In genomic region chr5:2133080-2133479, GRCh38 we compare ENCODE assay signal across 30 cellular contexts.
"Had no signal": no experiment of that assay in that cellular context is flagged by ENCODE, and none has a peak within 500 bp of the region (broad histone marks: within the 10 kb centered on the region; RNA-seq: fewer than 3 reads in every experiment).

No MANE protein-coding gene starts in this region.

- H3K27me3 Mint-ChIP-seq: activated B cell treated with CpG ODN at 0.5 μM for 24 hours; stimulated activated naive B cell treated with anti-CD40 and anti-IgM and Interleukin-4, amounts not matched to agents 10 μg/mL and 1 μg/mL and 100 μg/mL, for 72 hours had no signal

- H3K9ac ChIP-seq: parathyroid adenoma had no signal

- H3K27ac ChIP-seq: brain microvascular endothelial cell, dorsolateral prefrontal cortex, gastrocnemius medialis, left lung, lower lobe of right lung, parathyroid adenoma, psoas muscle, suprapubic skin, tibial nerve had no signal

- H3K4me1 ChIP-seq: gastrocnemius medialis, left lung, lower lobe of right lung, parathyroid adenoma, psoas muscle, suprapubic skin, tibial nerve had no signal

- H3K4me3 ChIP-seq: dorsolateral prefrontal cortex, gastrocnemius medialis, left lung, lower lobe of right lung, psoas muscle, suprapubic skin, tibial nerve had no signal

- FAIRE-seq: astrocyte, endothelial cell of umbilical vein, islet of Langerhans had no signal

- H3K4me3 Mint-ChIP-seq: activated B cell treated with CpG ODN at 0.5 μM for 24 hours; activated CD8-positive, alpha-beta T cell treated with anti-CD3 and anti-CD28 coated beads for 36 hours; activated T-cell treated with anti-CD3 and anti-CD28 coated beads, Interleukin-2, amount 50 U/mL, for 4 hours; activated T-helper 17 cell treated with anti-CD3 and anti-CD28 coated beads, Interleukin-2, amount 50 U/mL, for 72 hours; nephron; stimulated activated naive B cell treated with anti-CD40 and anti-IgM and Interleukin-4, amounts not matched to agents 10 μg/mL and 1 μg/mL and 100 μg/mL, for 72 hours; T-helper 2 cell treated with Interferon-gamma antibody and Interleukin-4, amounts not matched to agents 5 μg/mL and 100 μg/mL, for 36 hours had no signal

- H3K27me3 ChIP-seq: brain microvascular endothelial cell, suprapubic skin, tibial nerve had no signal

- H3K27ac Mint-ChIP-seq: activated B cell treated with CpG ODN at 0.5 μM for 24 hours; activated CD8-positive, alpha-beta T cell treated with anti-CD3 and anti-CD28 coated beads for 36 hours; activated T-helper 17 cell treated with anti-CD3 and anti-CD28 coated beads, Interleukin-2, amount 50 U/mL, for 72 hours; nephron; stimulated activated naive B cell treated with anti-CD40 and anti-IgM and Interleukin-4, amounts not matched to agents 10 μg/mL and 1 μg/mL and 100 μg/mL, for 72 hours; T-helper 2 cell treated with Interferon-gamma antibody and Interleukin-4, amounts not matched to agents 5 μg/mL and 100 μg/mL, for 36 hours had no signal

- H3K4me1 Mint-ChIP-seq: activated B cell treated with CpG ODN at 0.5 μM for 24 hours had no signal

- H3K36me3 Mint-ChIP-seq: stimulated activated naive B cell treated with anti-CD40 and anti-IgM and Interleukin-4, amounts not matched to agents 10 μg/mL and 1 μg/mL and 100 μg/mL, for 72 hours had no signal

- H3K36me3 ChIP-seq: brain microvascular endothelial cell, gastrocnemius medialis, left lung, lower lobe of right lung, suprapubic skin, tibial nerve had no signal

- DNase-seq: activated B cell treated with CpG ODN at 0.5 μM for 24 hours; activated CD4-positive, alpha-beta T cell treated with anti-CD3 and anti-CD28 coated beads, Interleukin-2, amount 50 U/mL, for 1 hour; activated CD8-positive, alpha-beta T cell treated with anti-CD3 and anti-CD28 coated beads for 36 hours; activated gamma-delta T cell treated with Interleukin-2 at 50 U/mL for 16 hours; activated naive CD4-positive, alpha-beta T cell treated with anti-CD3 and anti-CD28 coated beads, Interleukin-2, amount 50 U/mL, for 16 hours; activated T-cell treated with anti-CD3 and anti-CD28 coated beads, Interleukin-2, amount 50 U/mL, for 4 hours; amniotic stem cell; brain microvascular endothelial cell; dorsolateral prefrontal cortex; effector memory CD4-positive, alpha-beta T cell; gastrocnemius medialis; glutamatergic neuron; left lung; lower lobe of right lung; mesendoderm; nucleus accumbens; psoas muscle; stimulated activated CD4-positive, alpha-beta T cell treated with anti-CD3 and anti-CD28 coated beads, Interleukin-15, amount 100 ng/mL, for 24 hours; stimulated activated CD4-positive, alpha-beta T cell treated with anti-CD3 and anti-CD28 coated beads, Interleukin-2, amount 100 ng/mL, for 24 hours; stimulated activated naive B cell treated with anti-CD40 and anti-IgM and Interleukin-4, amounts not matched to agents 10 μg/mL and 1 μg/mL and 100 μg/mL, for 72 hours; T-helper 1 cell had no signal

- H3K9me3 Mint-ChIP-seq: activated B cell treated with CpG ODN at 0.5 μM for 24 hours; activated CD8-positive, alpha-beta T cell treated with anti-CD3 and anti-CD28 coated beads for 36 hours; activated T-cell treated with anti-CD3 and anti-CD28 coated beads, Interleukin-2, amount 50 U/mL, for 4 hours; T-helper 2 cell treated with Interferon-gamma antibody and Interleukin-4, amounts not matched to agents 5 μg/mL and 100 μg/mL, for 36 hours had no signal

- H2AFZ ChIP-seq: parathyroid adenoma had no signal

- ATAC-seq: activated CD8-positive, alpha-beta T cell treated with anti-CD3 and anti-CD28 coated beads for 36 hours; activated T-cell treated with anti-CD3 and anti-CD28 coated beads, Interleukin-2, amount 50 U/mL, for 4 hours; activated T-helper 17 cell treated with anti-CD3 and anti-CD28 coated beads, Interleukin-2, amount 50 U/mL, for 72 hours; gastrocnemius medialis; left lung; lower lobe of right lung; psoas muscle; stimulated activated naive B cell treated with anti-CD40 and anti-IgM and Interleukin-4, amounts not matched to agents 10 μg/mL and 1 μg/mL and 100 μg/mL, for 72 hours had no signal

- H3K79me2 ChIP-seq: parathyroid adenoma had no signal

- H3K9me3 ChIP-seq: gastrocnemius medialis, left lung, lower lobe of right lung, psoas muscle, suprapubic skin, tibial nerve had no signal
